Comparison of ENCODE assay signal across 1 cellular context in genomic region chr1:90613371-90613770, GRCh38.
TF ChIP-seq lines count a peak whose summit lies in the region.

No MANE protein-coding gene starts in this region.

TF ChIP-seq in H1, 55 proteins besides CTCF, POLR2A, EP300 and RAD21 (continued from another document):
- no peak for TF ChIP-seq CHD7 (IDR thresholded peaks at IDR 0.05; ENCODE audit: insufficient replicate concordance, low read length)
- TF ChIP-seq ASH2L (IDR thresholded peaks at IDR 0.05; ENCODE audit: low read length), result no peak
- no peak for TF ChIP-seq RBBP5 (IDR thresholded peaks at IDR 0.05; ENCODE audit: borderline replicate concordance, low read depth, low read length)
- TF ChIP-seq ZNF274 (IDR thresholded peaks at IDR 0.05; ENCODE audit: borderline replicate concordance, extremely low read depth, low read length), result no peak
- TF ChIP-seq POU5F1 (IDR thresholded peaks at IDR 0.05; ENCODE audit: low read depth, low read length), result no peak
- TF ChIP-seq ATF2 (IDR thresholded peaks at IDR 0.05; ENCODE audit: low read length), result no peak
- TF ChIP-seq BCL11A (IDR thresholded peaks at IDR 0.05; ENCODE audit: low read depth in 2 of 2, low read length in 2 of 2), result no peak
